Comparison of ENCODE assay signal across 34 cellular contexts in the genomic region with DNA sequence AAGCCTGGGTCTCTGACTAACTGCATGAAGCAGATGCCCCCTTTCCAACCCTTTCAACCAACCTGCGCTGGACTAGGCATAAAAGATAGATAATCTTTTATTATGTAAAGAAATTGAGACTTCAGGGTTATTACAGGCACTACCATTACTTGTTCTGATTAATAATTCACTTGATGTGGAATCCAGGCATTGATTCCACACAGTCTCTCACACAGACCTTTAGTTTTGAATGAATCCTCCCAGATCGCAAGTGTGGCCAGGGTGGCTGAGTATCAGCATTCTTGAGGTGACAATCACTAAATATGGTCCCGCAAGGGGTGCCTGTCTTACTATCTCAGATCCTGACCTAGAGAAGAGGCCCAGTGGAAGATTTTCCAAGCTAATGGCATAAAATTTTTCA.
A peak's percentile ranks its signal among the peaks of the same experiment; 100 is the strongest.
DNase-seq lines count a peak whose midpoint lies in the region; ATAC-seq, FAIRE-seq and TF ChIP-seq lines count a peak whose summit lies in the region.
"Had no signal": no experiment of that assay in that cellular context is flagged by ENCODE, and none has a peak within 500 bp of the region (broad histone marks: within the 10 kb centered on the region; RNA-seq: fewer than 3 reads in every experiment).

No MANE protein-coding gene starts in this region.

- no peaks in the 10 kb centered on the region for H3K27me3 ChIP-seq in right lobe of liver
- H3K27me3 ChIP-seq in HepG2 (ENCODE audit: control insufficient read depth in 1 of 2, insufficient read depth in 2 of 2, low read length in 2 of 2) = no peaks in the 10 kb centered on the region; a peak in 1 of 5 replicates
- H3K27me3 ChIP-seq: BE2C; BLaER1; BLaER1 treated with 17β-estradiol and CSF1 and Interleukin-3, amounts not matched to agents 10 nM and 100 nM had no signal

- no peaks in the 10 kb centered on the region for H3K79me2 ChIP-seq in HepG2 (ENCODE audit: insufficient read depth, low read length)

- H3K27me3 Mint-ChIP-seq in nephron progenitor cell (ENCODE audit: low read depth, poor library complexity) = peaks cover 3% of the 10 kb centered on the region
- H3K27me3 Mint-ChIP-seq: B cell; CD4-positive, alpha-beta T cell; CD4-positive, CD25-positive, alpha-beta regulatory T cell had no signal

- H3K4me1 ChIP-seq in right lobe of liver = peaks cover 0 to 20% (median 9%) of the 10 kb centered on the region in 4 donors
- H3K4me1 ChIP-seq in HepG2 (ENCODE audit: insufficient read depth, low read length) = peaks cover 11% of the 10 kb centered on the region
- H3K4me1 ChIP-seq: A549, BE2C, Caco-2 had no signal

- FAIRE-seq in HepG2 (lab: Jason Lieb, UNC) = no peak
- no peak for FAIRE-seq in GM19239 (lab: Jason Lieb, UNC)
- FAIRE-seq: A204.1, A549, D721Med had no signal

- BruUV-seq in HepG2 (replicated peaks; lab: Mats Ljungman, UMichigan) = no TSS peak

- peaks cover 8% of the 10 kb centered on the region for H3K9me3 Mint-ChIP-seq in nephron progenitor cell

- H3K36me3 Mint-ChIP-seq in nephron progenitor cell (ENCODE audit: low read depth) = no peaks in the 10 kb centered on the region
- H3K36me3 Mint-ChIP-seq: CD14-positive monocyte; CD4-positive, alpha-beta memory T cell; CD4-positive, CD25-positive, alpha-beta regulatory T cell; CD8-positive, alpha-beta memory T cell; CD8-positive, alpha-beta T cell had no signal

- TF ChIP-seq POLR2A in right lobe of liver (IDR thresholded peaks at IDR 0.05) (no peak), HepG2 (IDR thresholded peaks at IDR 0.05; ENCODE audit: insufficient read depth in 1 of 2, low read depth in 2 of 2, low read length in 2 of 2) (no peak)

- no peak overlapping the region for H2AFZ ChIP-seq in HepG2 (ENCODE audit: low read length)

- TF ChIP-seq CTCF in right lobe of liver (IDR thresholded peaks at IDR 0.05) (no peak), HepG2 (CRISPR knock-in tag; IDR thresholded peaks at IDR 0.05) (no peak), nephron progenitor cell (IDR thresholded peaks at IDR 0.05) (no peak)

- H3K9me3 ChIP-seq in right lobe of liver (no peaks in the 10 kb centered on the region), HepG2 (ENCODE audit: low read length) (no peaks in the 10 kb centered on the region)
- H3K9me3 ChIP-seq: A549, BE2C, BLaER1, Caco-2 had no signal

- TF ChIP-seq EP300 in HepG2 (IDR thresholded peaks at IDR 0.05; ENCODE audit: low read depth in 2 of 2, low read length in 2 of 2) (no peak), HepG2 (CRISPR knock-in tag; IDR thresholded peaks at IDR 0.05; ENCODE audit: borderline replicate concordance) (no peak)

- no peak overlapping the region for H3K9ac ChIP-seq in HepG2 (ENCODE audit: insufficient read depth, low read depth, low read length)
- H3K9ac ChIP-seq: BLaER1; BLaER1 treated with 17β-estradiol and CSF1 and Interleukin-3, amounts not matched to agents 10 nM and 100 nM had no signal

- CTCF ChIA-PET in HepG2 (lab: Yijun Ruan, JAX; ENCODE audit: low intra/inter-chr PET ratio, low total read pairs) = no interaction called here

- H3K27ac Mint-ChIP-seq in nephron progenitor cell = peak overlapping the region; percentile 86
- H3K27ac Mint-ChIP-seq: B cell; CD14-positive monocyte; CD4-positive, alpha-beta memory T cell; CD4-positive, alpha-beta T cell; CD8-positive, alpha-beta T cell had no signal

- in situ Hi-C loops in HepG2 (cut with HindIII; ENCODE audit: extremely low pct_ligation_motif_present, low pct_unique_long_range_greater_than_20kb) = no loop called here

- no peak for TF ChIP-seq RAD21 in HepG2 (CRISPR knock-in tag; IDR thresholded peaks at IDR 0.05)

- WGBS in right lobe of liver (ENCODE audit: insufficient coverage, low coverage, low lambda C conversion rate, missing lambda C conversion rate) = 25% methylated on average over 3 of the region's 3 CpGs
- 66% methylated on average over 3 of the region's 3 CpGs for WGBS in HepG2 (ENCODE audit: low lambda C conversion rate)

- H3K4me1 Mint-ChIP-seq in nephron progenitor cell = peaks cover 35% of the 10 kb centered on the region
- H3K4me1 Mint-ChIP-seq: B cell; CD14-positive monocyte; CD4-positive, alpha-beta memory T cell; CD4-positive, CD25-positive, alpha-beta regulatory T cell; CD8-positive, alpha-beta memory T cell had no signal

- POLR2A ChIA-PET in HepG2 (lab: Yijun Ruan, JAX) = no interaction called here

- no peaks in the 10 kb centered on the region for H4K20me1 ChIP-seq in HepG2 (ENCODE audit: insufficient read depth, low read length)
- H4K20me1 ChIP-seq: BLaER1; BLaER1 treated with 17β-estradiol and CSF1 and Interleukin-3, amounts not matched to agents 10 nM and 100 nM had no signal

- H3K4me2 ChIP-seq in HepG2 (ENCODE audit: low read depth, low read length) = no peak overlapping the region
- H3K4me2 ChIP-seq: A549; BLaER1; BLaER1 treated with 17β-estradiol and CSF1 and Interleukin-3, amounts not matched to agents 10 nM and 100 nM had no signal

- DNase-seq in right lobe of liver (no peak), HepG2 (ENCODE audit: low spot score) (no peak), left lobe of liver (ENCODE audit: low spot score) (no peak), nephron progenitor cell (no peak), GM19239 (ENCODE audit: insufficient read length, low spot score) (no peak)
- DNase-seq: 8988T; ACHN; AML-193; BE2C; C1 segment of cervical spinal cord; Caco-2; Calu3; CD4-positive, alpha-beta memory T cell; CD4-positive, alpha-beta T cell; CD4-positive, CD25-positive, alpha-beta regulatory T cell; CD8-positive, alpha-beta memory T cell; CD8-positive, alpha-beta T cell; COR-L47; DMS 273 treated with DMSO at 0.1 percent for 48 hours; DMS153; DMS79; DMS79 treated with DMSO at 0.1 percent for 48 hours; DND-41; EL had no signal

- H3K4me3 Mint-ChIP-seq in nephron progenitor cell = no peak overlapping the region
- H3K4me3 Mint-ChIP-seq: B cell; CD14-positive monocyte; CD4-positive, alpha-beta memory T cell; CD4-positive, alpha-beta T cell; CD4-positive, CD25-positive, alpha-beta regulatory T cell; CD8-positive, alpha-beta memory T cell; CD8-positive, alpha-beta T cell had no signal

- H3K36me3 ChIP-seq in right lobe of liver (no peaks in the 10 kb centered on the region), HepG2 (replicated peaks in 1 of 2; ENCODE audit: control insufficient read depth in 1 of 2, insufficient read depth in 2 of 2, low read length in 2 of 2) (no peaks in the 10 kb centered on the region)
- H3K36me3 ChIP-seq: BE2C; BLaER1; BLaER1 treated with 17β-estradiol and CSF1 and Interleukin-3, amounts not matched to agents 10 nM and 100 nM had no signal

- H3K4me3 ChIP-seq in right lobe of liver (no peak overlapping the region), HepG2 (replicated peaks in 1 of 3; ENCODE audit: insufficient read depth in 1 of 3, low read depth in 2 of 3, low read length in 3 of 3) (no peak overlapping the region)
- H3K4me3 ChIP-seq: A549; BLaER1; BLaER1 treated with 17β-estradiol and CSF1 and Interleukin-3, amounts not matched to agents 10 nM and 100 nM had no signal

- ATAC-seq in right lobe of liver (peak; percentile 67 to 75 (median 72)), HepG2 (no peak), left lobe of liver (peak; percentile 77), HG02884 (IDR thresholded peaks at IDR 0.05; ENCODE audit: unreplicated experiment) (no peak)
- ATAC-seq: A549; CD8-positive, alpha-beta T cell had no signal

- intact Hi-C loops in right lobe of liver (cut with DNase I) = no loop called here
- intact Hi-C loops in HepG2 (cut with micrococcal nuclease; ENCODE audit: unreplicated experiment) = no loop called here

- H3K27ac ChIP-seq in right lobe of liver (no peak overlapping the region), HepG2 (ENCODE audit: extremely low read length, insufficient read depth, low read length) (no peak overlapping the region)
- H3K27ac ChIP-seq: 22Rv1; A549; BLaER1; BLaER1 treated with 17β-estradiol and CSF1 and Interleukin-3, amounts not matched to agents 10 nM and 100 nM; C4-2B had no signal

TF ChIP-seq in HepG2, 621 proteins besides CTCF, POLR2A, EP300 and RAD21:
- TF ChIP-seq, protein P1, sequence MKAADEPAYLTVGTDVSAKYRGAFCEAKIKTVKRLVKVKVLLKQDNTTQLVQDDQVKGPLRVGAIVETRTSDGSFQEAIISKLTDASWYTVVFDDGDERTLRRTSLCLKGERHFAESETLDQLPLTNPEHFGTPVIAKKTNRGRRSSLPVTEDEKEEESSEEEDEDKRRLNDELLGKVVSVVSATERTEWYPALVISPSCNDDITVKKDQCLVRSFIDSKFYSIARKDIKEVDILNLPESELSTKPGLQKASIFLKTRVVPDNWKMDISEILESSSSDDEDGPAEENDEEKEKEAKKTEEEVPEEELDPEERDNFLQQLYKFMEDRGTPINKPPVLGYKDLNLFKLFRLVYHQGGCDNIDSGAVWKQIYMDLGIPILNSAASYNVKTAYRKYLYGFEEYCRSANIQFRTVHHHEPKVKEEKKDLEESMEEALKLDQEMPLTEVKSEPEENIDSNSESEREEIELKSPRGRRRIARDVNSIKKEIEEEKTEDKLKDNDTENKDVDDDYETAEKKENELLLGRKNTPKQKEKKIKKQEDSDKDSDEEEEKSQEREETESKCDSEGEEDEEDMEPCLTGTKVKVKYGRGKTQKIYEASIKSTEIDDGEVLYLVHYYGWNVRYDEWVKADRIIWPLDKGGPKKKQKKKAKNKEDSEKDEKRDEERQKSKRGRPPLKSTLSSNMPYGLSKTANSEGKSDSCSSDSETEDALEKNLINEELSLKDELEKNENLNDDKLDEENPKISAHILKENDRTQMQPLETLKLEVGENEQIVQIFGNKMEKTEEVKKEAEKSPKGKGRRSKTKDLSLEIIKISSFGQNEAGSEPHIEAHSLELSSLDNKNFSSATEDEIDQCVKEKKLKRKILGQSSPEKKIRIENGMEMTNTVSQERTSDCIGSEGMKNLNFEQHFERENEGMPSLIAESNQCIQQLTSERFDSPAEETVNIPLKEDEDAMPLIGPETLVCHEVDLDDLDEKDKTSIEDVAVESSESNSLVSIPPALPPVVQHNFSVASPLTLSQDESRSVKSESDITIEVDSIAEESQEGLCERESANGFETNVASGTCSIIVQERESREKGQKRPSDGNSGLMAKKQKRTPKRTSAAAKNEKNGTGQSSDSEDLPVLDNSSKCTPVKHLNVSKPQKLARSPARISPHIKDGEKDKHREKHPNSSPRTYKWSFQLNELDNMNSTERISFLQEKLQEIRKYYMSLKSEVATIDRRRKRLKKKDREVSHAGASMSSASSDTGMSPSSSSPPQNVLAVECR (CRISPR knock-in tag; IDR thresholded peaks at IDR 0.05; ENCODE audit: borderline replicate concordance) = no peak
- TF ChIP-seq ZNF891 (CRISPR knock-in tag; IDR thresholded peaks at IDR 0.05) (no peak), RBM39 (IDR thresholded peaks at IDR 0.05; ENCODE audit: low read depth, low read length, poor library complexity, severe bottlenecking) (no peak), CREM (IDR thresholded peaks at IDR 0.05) (no peak), CREM (CRISPR knock-in tag; IDR thresholded peaks at IDR 0.05) (no peak), ESRRA (CRISPR knock-in tag; IDR thresholded peaks at IDR 0.05; ENCODE audit: low read depth) (no peak), SATB2 (CRISPR knock-in tag; IDR thresholded peaks at IDR 0.05) (no peak)

Comparison
In these comparisons a context has a peak if more than half of its experiments do, and no peak if none do; other contexts are left out.
1. ATAC-seq: peak in right lobe of liver (4 of 4) and left lobe of liver (single experiment); none in HepG2 (single experiment) and HG02884 (single experiment).